8 cellular contexts compared by ENCODE assay signal in genomic region chr6:30744054-30744805, GRCh38.
A peak's percentile ranks its signal among the peaks of the same experiment; 100 is the strongest.
DNase-seq lines count a peak whose midpoint lies in the region; ATAC-seq and TF ChIP-seq lines count a peak whose summit lies in the region.

Gene IER3, minus strand, starts transcription at chr6:30744547. Its CDS starts 29 bp downstream, at chr6:30744518.

- in situ Hi-C loops in astrocyte of the cerebellum (cut with HindIII; ENCODE audit: low sequenced_read_pairs), result no loop called here

- H3K4me3 ChIP-seq in MM.1S (ENCODE audit: low read length) (peak within 1 kb of the TSS; percentile 89), astrocyte of the cerebellum (ENCODE audit: low read depth, low read length) (peak within 1 kb of the TSS; percentile 79)

- H3F3A ChIP-seq in MM.1S (ENCODE audit: insufficient read depth, low read length), result peaks cover 19% of the 10 kb centered on the region

- peak within 1 kb of the TSS; percentile 90 for H3K4me2 ChIP-seq in MM.1S (ENCODE audit: low read depth, low read length)

- no peak for ATAC-seq in HG03135 (IDR thresholded peaks at IDR 0.05; ENCODE audit: unreplicated experiment)

- peaks cover 9% of the 10 kb centered on the region; the same call in 1 of the 2 replicates for H3K4me1 ChIP-seq in MM.1S (ENCODE audit: low read length)

- DNase-seq in NCI-H187 (lab: John Stamatoyannopoulos, UW), result peak; percentile 22 to 48
- no peak for DNase-seq in NCI-H187 treated with DMSO at 0.1 percent for 48 hours (lab: John Stamatoyannopoulos, UW)
- peak; percentile 79 for DNase-seq in MM.1S
- peak; percentile 44 to 77 (median 54) for DNase-seq in T-helper 2 cell
- DNase-seq in astrocyte of the cerebellum (ENCODE audit: low read depth), result peak; percentile 79
- DNase-seq in hippocampal formation (lab: John Stamatoyannopoulos, UW), result peak; percentile 31 to 46
- peak; percentile 86 for DNase-seq in retina

- no peaks in the 10 kb centered on the region for H3K36me3 ChIP-seq in MM.1S (replicated peaks; ENCODE audit: insufficient read depth, low read length)

- no peaks in the 10 kb centered on the region for H3K9me3 ChIP-seq in MM.1S (replicated peaks; ENCODE audit: insufficient read depth, low read length)

- H3K9ac ChIP-seq in MM.1S (ENCODE audit: low read length), result peak within 1 kb of the TSS; percentile 33; the same call in 1 of the 2 replicates

- H3K79me2 ChIP-seq in MM.1S (ENCODE audit: low read length), result peaks cover 19% of the 10 kb centered on the region

- H4K20me1 ChIP-seq in MM.1S (ENCODE audit: insufficient read depth, low read length), result no peaks in the 10 kb centered on the region

- H2AFZ ChIP-seq in MM.1S (ENCODE audit: low read length), result peak within 1 kb of the TSS; percentile 94

- TF ChIP-seq CTCF in MM.1S (IDR thresholded peaks at IDR 0.05; ENCODE audit: low read length) (peak; percentile 75), astrocyte of the cerebellum (IDR thresholded peaks at IDR 0.05; ENCODE audit: low read depth, low read length, missing control alignments) (peak; percentile 65)

- peak within 1 kb of the TSS; percentile 43; the same call in 1 of the 2 replicates for H3K27ac ChIP-seq in MM.1S (ENCODE audit: low read length)

- no peaks in the 10 kb centered on the region for H3K27me3 ChIP-seq in MM.1S (replicated peaks; ENCODE audit: insufficient read depth, low read length)

- H3K9me2 ChIP-seq in MM.1S (replicated peaks; ENCODE audit: insufficient read depth, low read length), result no peaks in the 10 kb centered on the region
